ENCODE assay signal across 8 cellular contexts in genomic region chr3:27357665-27358258, GRCh38. TPM values are rescaled to one million over a fixed set of nuclear protein-coding genes. Genes with fewer than 3 reads are reported as not detected.
DNase-seq lines count a peak whose midpoint lies in the region; ATAC-seq and FAIRE-seq lines count a peak whose summit lies in the region.

No MANE protein-coding gene starts in this region.

- H3K27ac ChIP-seq in SJCRH30 = no peak overlapping the region
- H3K27ac ChIP-seq in iPS DF 6.9 (ENCODE audit: low read length) = no peak overlapping the region

- WGBS in iPS DF 6.9 (ENCODE audit: insufficient coverage, insufficient read length) = no CpG with 5 or more reads among the region's 1 CpG

- no peaks in the 10 kb centered on the region for H3K27me3 ChIP-seq in SJCRH30
- H3K27me3 ChIP-seq in iPS DF 6.9 (ENCODE audit: control insufficient read depth, insufficient read depth, low read length) = no peaks in the 10 kb centered on the region

- H3K4me1 ChIP-seq in SJCRH30 (peaks cover 14% of the 10 kb centered on the region; the same call in 1 of the 2 replicates), iPS DF 6.9 (ENCODE audit: control insufficient read depth, insufficient read depth, low read length) (no peaks in the 10 kb centered on the region; the same call in 1 of the 2 replicates)

- no peak overlapping the region for H3K4me3 Mint-ChIP-seq in activated naive CD8-positive, alpha-beta T cell treated with anti-CD3 and anti-CD28 coated beads for 36 hours

- H3K9me3 Mint-ChIP-seq in activated naive CD8-positive, alpha-beta T cell treated with anti-CD3 and anti-CD28 coated beads for 36 hours = no peaks in the 10 kb centered on the region

- DNase-seq in SJCRH30 = peak; percentile 61 to 80
- DNase-seq in activated naive CD8-positive, alpha-beta T cell treated with anti-CD3 and anti-CD28 coated beads for 36 hours = peak; percentile 32
- DNase-seq in iPS DF 6.9 (ENCODE audit: low read depth, low spot score) = peak; percentile 50
- peak; percentile 21 to 42 for DNase-seq in stimulated activated CD4-positive, alpha-beta T cell treated with anti-CD3 and anti-CD28 coated beads, Interleukin-4, amount 100 ng/mL, for 4 hours
- no peak for DNase-seq in HPDE6-E6E7 (ENCODE audit: extremely low spot score)

- H3K4me1 Mint-ChIP-seq in activated naive CD8-positive, alpha-beta T cell treated with anti-CD3 and anti-CD28 coated beads for 36 hours = peaks cover 17% of the 10 kb centered on the region

- no peak overlapping the region for H3K27ac Mint-ChIP-seq in activated naive CD8-positive, alpha-beta T cell treated with anti-CD3 and anti-CD28 coated beads for 36 hours

- no peaks in the 10 kb centered on the region for H3K27me3 Mint-ChIP-seq in activated naive CD8-positive, alpha-beta T cell treated with anti-CD3 and anti-CD28 coated beads for 36 hours

- no peaks in the 10 kb centered on the region for H3K36me3 ChIP-seq in SJCRH30
- H3K36me3 ChIP-seq in iPS DF 6.9 (ENCODE audit: control insufficient read depth, insufficient read depth, low read length) = no peaks in the 10 kb centered on the region

- peak; percentile 96 for FAIRE-seq in G401.6 (lab: Jason Lieb, UNC)

- ATAC-seq in GM21390 (IDR thresholded peaks at IDR 0.05; ENCODE audit: unreplicated experiment) = peak; percentile 88
- ATAC-seq in HG03575 (IDR thresholded peaks at IDR 0.05; ENCODE audit: extremely low read depth, insufficient number of reproducible peaks, low FRiP score, unreplicated experiment) = peak; percentile 68

- H3K4me3 ChIP-seq in SJCRH30 (no peak overlapping the region), iPS DF 6.9 (ENCODE audit: low read length) (no peak overlapping the region)

- no peaks in the 10 kb centered on the region for H3K36me3 Mint-ChIP-seq in activated naive CD8-positive, alpha-beta T cell treated with anti-CD3 and anti-CD28 coated beads for 36 hours

- H3K9me3 ChIP-seq in SJCRH30 (replicated peaks) = no peaks in the 10 kb centered on the region
- no peaks in the 10 kb centered on the region for H3K9me3 ChIP-seq in iPS DF 6.9 (ENCODE audit: control insufficient read depth, insufficient read depth, low read length)

RNA-seq across cellular contexts. Expression of gene NEK10, which starts 11.4 kb away (rescaled TPM):
- total RNA-seq in SJCRH30 (2014; rRNA removed; shearing (Covaris generic)) = 1.1 and 1.7 TPM in 2 replicates
- under 1 TPM; 0.41 to 0.80 TPM for total RNA-seq in activated naive CD8-positive, alpha-beta T cell treated with anti-CD3 and anti-CD28 coated beads for 36 hours
